Comparison of ENCODE assay signal across 21 cellular contexts in genomic region chr1:240936911-240937668, GRCh38.
DNase-seq lines count a peak whose midpoint lies in the region; ATAC-seq, FAIRE-seq and TF ChIP-seq lines count a peak whose summit lies in the region.
"Had no signal": no experiment of that assay in that cellular context is flagged by ENCODE, and none has a peak within 500 bp of the region (broad histone marks: within the 10 kb centered on the region; RNA-seq: fewer than 3 reads in every experiment).

No MANE protein-coding gene starts in this region.

- H4K8ac ChIP-seq in H9 (replicated peaks; ENCODE audit: insufficient read length, low read depth, low read length) = no peak overlapping the region

- H3T11ph ChIP-seq in H9 (ENCODE audit: low read length) = no peak overlapping the region

- no peak overlapping the region for H2AK5ac ChIP-seq in H9 (ENCODE audit: insufficient read length, low read length)

- no peak for TF ChIP-seq POLR2A in GM12878 (IDR thresholded peaks at IDR 0.05; ENCODE audit: low read depth, low read length)

- WGBS in H9 (ENCODE audit: extremely low coverage, insufficient read length, low lambda C conversion rate) = no CpG with 5 or more reads among the region's 11 CpGs
- 48% methylated on average over 11 of the region's 11 CpGs for whole genome bisulfite sequencing in GM12878 (ENCODE audit: insufficient coverage, insufficient replicate concordance, low lambda C conversion rate, missing lambda C conversion rate)

- BruUV-seq in GM12878 (replicated peaks; lab: Mats Ljungman, UMichigan) = no TSS peak

- H3K27ac ChIP-seq in H9 (ENCODE audit: insufficient read length, low read depth, low read length) = no peak overlapping the region
- H3K27ac ChIP-seq in GM12878 (ENCODE audit: control insufficient read depth, insufficient read depth) = no peak overlapping the region
- no peak overlapping the region for H3K27ac ChIP-seq in caudate nucleus (ENCODE audit: low read depth, low read length)

- no peak overlapping the region for H2BK20ac ChIP-seq in H9 (ENCODE audit: low read depth, low read length, poor library complexity, severe bottlenecking)

- intact Hi-C loops in GM12878 (cut with micrococcal nuclease; ENCODE audit: unreplicated experiment) = no loop called here

- CTCF ChIA-PET in GM12878 (lab: Yijun Ruan, JAX) = no interaction called here

- H3K27ac Mint-ChIP-seq in H9 (peak overlapping the region in 1 of 3 experiments; percentile 30; a peak in 1 of 7 replicates), nephron progenitor cell (peak overlapping the region; percentile 72)
- H3K27ac Mint-ChIP-seq: CD4-positive, CD25-positive, alpha-beta regulatory T cell had no signal

- no peak for TF ChIP-seq EP300 in GM12878 (IDR thresholded peaks at IDR 0.05; ENCODE audit: borderline replicate concordance in 1 of 2, control insufficient read depth in 1 of 2, low read depth in 2 of 2, low read length in 2 of 2)

- H2BK12ac ChIP-seq in H9 (ENCODE audit: insufficient read length, low read depth, low read length) = no peak overlapping the region

- no peaks in the 10 kb centered on the region for H3K23me2 ChIP-seq in H9 (ENCODE audit: insufficient read length, low read depth, low read length, poor library complexity, severe bottlenecking)

- SMC1A ChIA-PET in GM12878 (lab: Charles Lee; ENCODE audit: uncharacterized antibody, unreplicated experiment) = interaction anchor here (0.6 kb wide), 1 partner anchor 107 kb away, joined by 3 read pairs; no protein-coding TSS in a partner anchor

- no peak overlapping the region for H3K56ac ChIP-seq in H9 (ENCODE audit: insufficient read length, low read depth, low read length)

- no peaks in the 10 kb centered on the region for H3K27me3 ChIP-seq in H9 (ENCODE audit: insufficient read depth, low read length)
- no peaks in the 10 kb centered on the region for H3K27me3 ChIP-seq in GM12878 (replicated peaks in 1 of 2; ENCODE audit: control insufficient read depth in 2 of 2, insufficient read depth in 2 of 2, low read length in 1 of 2)

- H2BK15ac ChIP-seq in H9 (ENCODE audit: low read depth, low read length) = no peak overlapping the region

- TF ChIP-seq RAD21 in GM12878 (IDR thresholded peaks at IDR 0.05; ENCODE audit: insufficient read depth, low read depth, low read length) = no peak

- DNase-seq in H9 = peak; percentile 67
- DNase-seq in HFF-Myc (ENCODE audit: extremely low read depth, low read depth) = peak; percentile 1
- DNase-seq in GM12878 (ENCODE audit: low read depth, low spot score) = no peak
- DNase-seq in nephron progenitor cell = no peak
- no peak for DNase-seq in ecto neural progenitor cell (ENCODE audit: low spot score)
- no peak for DNase-seq in NCI-H2196 (lab: John Stamatoyannopoulos, UW; ENCODE audit: unreplicated experiment)
- no peak for DNase-seq in caudate nucleus (lab: John Stamatoyannopoulos, UW)
- DNase-seq: CD4-positive, CD25-positive, alpha-beta regulatory T cell; DMS79 treated with DMSO at 0.1 percent for 48 hours; HCEC 1CT; IMR-90; MM.1S; NCI-H1048; NCI-H1417 treated with DMSO at 0.1 percent for 48 hours; NCI-H187; NCI-H345; NCI-H524; NCI-H82; OCI-M1; Right ventricle myocardium superior had no signal

- no peak overlapping the region for H4K91ac ChIP-seq in H9 (ENCODE audit: insufficient read length, low read depth, low read length)

- no peaks in the 10 kb centered on the region for H3K79me2 ChIP-seq in H9 (ENCODE audit: insufficient read depth, low read length)
- H3K79me2 ChIP-seq in GM12878 (ENCODE audit: control insufficient read depth, insufficient read depth, low read length) = no peaks in the 10 kb centered on the region

- H3K14ac ChIP-seq in H9 (ENCODE audit: insufficient read depth, low read length) = no peak overlapping the region

- in situ Hi-C loops in GM12878 (cut with MboI) = no loop called here

- H4K20me1 ChIP-seq in H9 (ENCODE audit: control insufficient read depth, insufficient read depth, insufficient read length) (no peaks in the 10 kb centered on the region), GM12878 (ENCODE audit: control insufficient read depth, insufficient read depth) (no peaks in the 10 kb centered on the region)

- no peaks in the 10 kb centered on the region for H3K79me1 ChIP-seq in H9 (ENCODE audit: insufficient read depth, low read depth, low read length, poor library complexity, severe bottlenecking)

- TF ChIP-seq CTCF in H9 (conservative IDR thresholded peaks at IDR 0.05) (no peak), HFF-Myc (IDR thresholded peaks at IDR 0.05; ENCODE audit: low read depth, low read length, missing control alignments) (no peak), GM12878 (IDR thresholded peaks at IDR 0.05 in 2 of 3, conservative IDR thresholded peaks at IDR 0.05 in 1 of 3; ENCODE audit: control insufficient read depth in 2 of 3, extremely low read depth in 1 of 3, insufficient read depth in 1 of 3, low read depth in 3 of 3, low read length in 3 of 3) (no peak), nephron progenitor cell (IDR thresholded peaks at IDR 0.05) (no peak)

- H3K9me3 ChIP-seq in H9 (ENCODE audit: control insufficient read depth, low read depth, low read length) (peaks cover 5% of the 10 kb centered on the region), GM12878 (replicated peaks; ENCODE audit: control insufficient read depth, insufficient read depth, low read length) (no peaks in the 10 kb centered on the region; the same call in 2 of the 3 replicates)

- H2BK120ac ChIP-seq in H9 (ENCODE audit: low read depth, low read length, poor library complexity, severe bottlenecking) = no peak overlapping the region

- H3K23ac ChIP-seq in H9 (ENCODE audit: insufficient read length, low read depth, low read length) = no peak overlapping the region

- no peak overlapping the region for H3K18ac ChIP-seq in H9 (ENCODE audit: insufficient read length, low read depth, low read length)

- H3K36me3 Mint-ChIP-seq in H9 (ENCODE audit: insufficient read depth in 1 of 3, low read depth in 3 of 3) = peaks cover 12 to 23% (median 22%) of the 10 kb centered on the region in 3 experiments
- H3K36me3 Mint-ChIP-seq in nephron progenitor cell (ENCODE audit: low read depth) = no peaks in the 10 kb centered on the region
- H3K36me3 Mint-ChIP-seq: CD4-positive, CD25-positive, alpha-beta regulatory T cell had no signal

- H3K4ac ChIP-seq in H9 (ENCODE audit: low read depth, low read length) = no peak overlapping the region

- no peak for ATAC-seq in GM12878

- no peaks in the 10 kb centered on the region for H3K4me1 Mint-ChIP-seq in H9
- peaks cover 11% of the 10 kb centered on the region for H3K4me1 Mint-ChIP-seq in nephron progenitor cell
- H3K4me1 Mint-ChIP-seq: CD4-positive, CD25-positive, alpha-beta regulatory T cell had no signal

- FAIRE-seq in GM12878 (lab: Jason Lieb, UNC) = no peak
- FAIRE-seq: HTR-8/SVneo had no signal

- H3K4me2 ChIP-seq in H9 (ENCODE audit: insufficient read depth, insufficient read length, low read length) (no peak overlapping the region), GM12878 (ENCODE audit: control insufficient read depth, insufficient read depth) (no peak overlapping the region)

- H3K4me1 ChIP-seq in H9 (ENCODE audit: insufficient read depth, low read length) = no peaks in the 10 kb centered on the region
- no peaks in the 10 kb centered on the region for H3K4me1 ChIP-seq in GM12878 (ENCODE audit: control insufficient read depth, insufficient read depth, low read length)

- RAD21 ChIA-PET in GM12878 (lab: Charles Lee; ENCODE audit: unreplicated experiment) = no interaction called here

- H4K5ac ChIP-seq in H9 (ENCODE audit: insufficient read length, low read depth, low read length) = no peak overlapping the region

- no peak overlapping the region for H3K4me3 ChIP-seq in HFF-Myc (replicated peaks; ENCODE audit: low read depth, low read length)
- H3K4me3 ChIP-seq in GM12878 = no peak overlapping the region

- H3K27me3 Mint-ChIP-seq in H9 (ENCODE audit: low read depth) (no peaks in the 10 kb centered on the region), nephron progenitor cell (ENCODE audit: low read depth, poor library complexity) (no peaks in the 10 kb centered on the region)
- H3K27me3 Mint-ChIP-seq: CD4-positive, CD25-positive, alpha-beta regulatory T cell had no signal

- H3K9ac ChIP-seq in H9 (ENCODE audit: extremely low read depth, insufficient read length, low read length) = no peak overlapping the region
- H3K9ac ChIP-seq in GM12878 (ENCODE audit: control insufficient read depth, insufficient read depth, low read length) = no peak overlapping the region

- POLR2A ChIA-PET in GM12878 (lab: Charles Lee) = no interaction called here

- no peaks in the 10 kb centered on the region for H3K36me3 ChIP-seq in GM12878 (ENCODE audit: control insufficient read depth in 2 of 2, insufficient read depth in 2 of 2, low read length in 1 of 2)

- H3K9me3 Mint-ChIP-seq in H9 (peaks cover 29% of the 10 kb centered on the region in 2 experiments), nephron progenitor cell (peaks cover 24% of the 10 kb centered on the region)

- no peak overlapping the region for H2AFZ ChIP-seq in H9 (ENCODE audit: low read length)
- H2AFZ ChIP-seq in GM12878 (ENCODE audit: control insufficient read depth, low read depth, low read length) = no peak overlapping the region

- no peak overlapping the region for H2BK5ac ChIP-seq in H9 (ENCODE audit: insufficient read length, low read length)

- no peak overlapping the region for H3K4me3 Mint-ChIP-seq in H9
- no peak overlapping the region for H3K4me3 Mint-ChIP-seq in nephron progenitor cell
- H3K4me3 Mint-ChIP-seq: CD4-positive, CD25-positive, alpha-beta regulatory T cell had no signal

TF ChIP-seq in GM12878, 131 proteins besides CTCF, POLR2A, EP300 and RAD21:
- TF ChIP-seq EED (IDR thresholded peaks at IDR 0.05; ENCODE audit: low read depth) (no peak), CBX5 (IDR thresholded peaks at IDR 0.05; ENCODE audit: low read depth) (peak; percentile 67; the same call in 1 of the 2 replicates), CHD2 (IDR thresholded peaks at IDR 0.05; ENCODE audit: borderline replicate concordance, low read depth, low read length) (no peak)

Comparison
In these comparisons a context has a peak if more than half of its experiments do, and no peak if none do; other contexts are left out.
1. DNase-seq: peak in H9 (single experiment) and HFF-Myc (single experiment); none in GM12878 (single experiment), nephron progenitor cell (single experiment), ecto neural progenitor cell (single experiment), NCI-H2196 (single experiment) and caudate nucleus (0 of 61).